Comparison of ENCODE assay signal across 22 cellular contexts in the genomic region with DNA sequence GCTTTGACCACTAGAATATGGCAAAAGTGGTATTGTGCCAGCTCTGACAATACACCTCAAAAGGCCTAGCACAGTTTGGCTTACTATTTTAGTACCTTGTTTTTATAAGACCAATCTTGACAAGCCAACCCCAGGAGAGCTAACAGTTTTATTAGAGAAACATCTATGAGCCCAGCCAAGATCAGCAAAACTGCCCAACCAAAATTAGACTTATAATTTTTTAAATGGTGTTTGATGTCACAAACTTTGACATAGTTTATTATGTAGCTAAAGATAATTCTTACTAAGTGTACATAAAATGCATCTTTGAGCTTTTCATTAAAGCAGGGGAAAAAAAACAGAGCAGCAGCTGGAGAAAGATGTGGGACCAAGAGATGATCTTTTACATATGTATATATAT.
"Had no signal": no experiment of that assay in that cellular context is flagged by ENCODE, and none has a peak within 500 bp of the region (broad histone marks: within the 10 kb centered on the region; RNA-seq: fewer than 3 reads in every experiment).

No MANE protein-coding gene starts in this region.

- H3K4me3 ChIP-seq: coronary artery, dorsolateral prefrontal cortex, esophagus muscularis mucosa, gastrocnemius medialis, heart right ventricle, left lung, lower lobe of right lung, mucosa of descending colon had no signal

- H3K27ac ChIP-seq: coronary artery, dorsolateral prefrontal cortex, esophagus muscularis mucosa, foreskin keratinocyte, gastrocnemius medialis, heart right ventricle, left lung, lower lobe of right lung had no signal

- H3K36me3 ChIP-seq: esophagus muscularis mucosa, gastrocnemius medialis, heart right ventricle, left lung, lower lobe of right lung had no signal

- FAIRE-seq: endothelial cell of umbilical vein, islet of Langerhans, keratinocyte had no signal

- H3K9me3 ChIP-seq: esophagus muscularis mucosa, gastrocnemius medialis, left lung, lower lobe of right lung, mucosa of descending colon had no signal

- H3K27me3 ChIP-seq: dorsolateral prefrontal cortex, esophagus muscularis mucosa, foreskin keratinocyte, gastrocnemius medialis, heart right ventricle, left lung had no signal

- DNase-seq: dermis blood vessel endothelial cell; dorsolateral prefrontal cortex; effector CD4-positive, alpha-beta T cell; effector memory CD4-positive, alpha-beta T cell; foreskin keratinocyte; gastrocnemius medialis; glutamatergic neuron; head of caudate nucleus; heart right ventricle; hippocampal formation; left cardiac atrium; left lung; left ventricle myocardium superior; lower lobe of right lung; mesenchymal stem cell; mucosa of descending colon; naive B cell had no signal

- H3K4me1 ChIP-seq: esophagus muscularis mucosa, foreskin keratinocyte, gastrocnemius medialis, heart right ventricle, left lung, lower lobe of right lung had no signal

- ATAC-seq: foreskin keratinocyte, gastrocnemius medialis, heart right ventricle, left cardiac atrium, left lung, left ventricle myocardium superior, lower lobe of right lung, mucosa of descending colon had no signal
